8 cellular contexts compared by ENCODE assay signal in the genomic region with DNA sequence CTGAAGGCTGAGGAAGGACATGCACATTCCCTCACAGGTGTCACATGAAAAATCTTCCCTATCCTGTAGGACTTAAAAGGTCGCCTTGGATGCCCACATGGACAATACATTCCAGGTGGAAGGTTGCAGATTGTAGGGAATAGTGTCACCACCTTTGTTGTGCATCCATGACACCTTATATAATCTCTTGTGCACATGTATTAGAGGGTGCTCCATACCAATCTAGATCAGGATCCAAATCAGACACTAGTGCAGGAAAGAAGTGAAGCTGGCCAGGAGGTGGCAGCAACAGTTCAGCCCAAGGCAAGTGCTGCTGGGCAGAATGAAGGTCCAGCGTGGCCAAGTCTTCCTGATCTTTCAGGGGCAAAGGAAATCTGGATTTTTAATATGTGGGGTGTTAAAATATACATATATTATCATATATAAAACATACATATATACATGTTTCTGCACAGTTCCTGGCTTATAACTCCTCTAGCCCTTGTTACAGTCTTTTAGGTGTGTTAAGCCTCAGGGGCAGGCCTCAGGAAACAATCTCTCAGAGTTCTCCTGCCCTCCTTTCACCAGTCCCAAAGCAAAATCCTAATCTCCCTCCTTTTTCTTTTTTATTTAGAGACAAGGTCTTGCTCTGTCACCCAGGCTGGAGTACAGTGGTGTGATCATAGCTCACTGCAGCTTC. TPM values are rescaled to one million over a fixed set of nuclear protein-coding genes. Genes with fewer than 3 reads are reported as not detected.
DNase-seq lines count a peak whose midpoint lies in the region; ATAC-seq and TF ChIP-seq lines count a peak whose summit lies in the region.

No MANE protein-coding gene starts in this region.

- H3K9me3 ChIP-seq in breast epithelium, result no peaks in the 10 kb centered on the region

- ATAC-seq in GM18867 (IDR thresholded peaks at IDR 0.05; ENCODE audit: unreplicated experiment) (peak; percentile 50), HG02970 (IDR thresholded peaks at IDR 0.05; ENCODE audit: low FRiP score, unreplicated experiment) (no peak)

- peak; percentile 91 for TF ChIP-seq CTCF in NB4 (IDR thresholded peaks at IDR 0.05; ENCODE audit: low read depth, low read length)
- TF ChIP-seq CTCF in breast epithelium (IDR thresholded peaks at IDR 0.05), result peak in 2 of 3 donors; percentile 40

- intact Hi-C loops in breast epithelium (cut with DNase I; ENCODE audit: low total_unique reads), result no loop called here

- TF ChIP-seq POLR2A in NB4 (IDR thresholded peaks at IDR 0.05; ENCODE audit: extremely low read depth, insufficient read length) (no peak), breast epithelium (IDR thresholded peaks at IDR 0.05) (no peak)

- H3K4me1 ChIP-seq in breast epithelium, result no peaks in the 10 kb centered on the region

- DNase-seq in AML-193 (lab: John Stamatoyannopoulos, UW) (peak; percentile 79 to 81), NB4 (ENCODE audit: low read depth) (peak; percentile 82), T-helper 2 cell (peak in 3 of 5 experiments; percentile 10 to 62 (median 27)), breast epithelium (ENCODE audit: low spot score in 2 of 2) (peak in 1 of 2 donors; percentile 32), islet precursor cell (peak; percentile 77)
- peak; percentile 66 for DNase-seq in stimulated activated CD4-positive, alpha-beta T cell treated with anti-CD3 and anti-CD28 coated beads, Interleukin-15, amount 100 ng/mL, for 24 hours

- H3K4me3 ChIP-seq in NB4 (ENCODE audit: low read depth, low read length) (no peak overlapping the region), breast epithelium (no peak overlapping the region)

- H3K27me3 ChIP-seq in breast epithelium, result no peaks in the 10 kb centered on the region

- no peaks in the 10 kb centered on the region for H3K36me3 ChIP-seq in breast epithelium

- peak overlapping the region in 1 of 2 donors; percentile 8 for H3K27ac ChIP-seq in breast epithelium

RNA-seq across cellular contexts. Expression of gene NIF3L1, which starts 16.6 kb away (rescaled TPM):
- 10 to 100 TPM; 20.3 to 34.0 (median 26.5) TPM for total RNA-seq in breast epithelium

RNA-seq across cellular contexts. Expression of gene PPIL3, which starts 16.9 kb away (rescaled TPM):
- total RNA-seq in breast epithelium, result 10 to 100 TPM; 16.4 to 42.4 (median 27.0) TPM

RNA-seq across cellular contexts. Expression of gene CLK1, which starts 41.3 kb away (rescaled TPM):
- 100 to 1,000 TPM; 124 to 350 (median 237) TPM for total RNA-seq in breast epithelium

RNA-seq across cellular contexts. Expression of gene ORC2, which starts 57.7 kb away (rescaled TPM):
- total RNA-seq in breast epithelium, result 10 to 100 TPM; 11.8 to 33.1 (median 23.3) TPM
